In genomic region chr2:37196320-37197195, GRCh38 we compare ENCODE assay signal across 8 cellular contexts. TPM values are rescaled to one million over a fixed set of nuclear protein-coding genes. Genes with fewer than 3 reads are reported as not detected.
A peak's percentile ranks its signal among the peaks of the same experiment; 100 is the strongest.
DNase-seq lines count a peak whose midpoint lies in the region; ATAC-seq and TF ChIP-seq lines count a peak whose summit lies in the region.

Gene CEBPZOS (plus strand): TSS chr2:37196496. CDS start chr2:37199705, 3,209 bp downstream.

- peak; percentile 64 for ATAC-seq in HG02623 (IDR thresholded peaks at IDR 0.05; ENCODE audit: unreplicated experiment)
- peak; percentile 85 for ATAC-seq in activated naive CD4-positive, alpha-beta T cell treated with anti-CD3 and anti-CD28 coated beads, Interleukin-2, amount 50 U/mL, for 72 hours

- peaks cover 9 to 24% of the 10 kb centered on the region in 2 donors for H3K36me3 Mint-ChIP-seq in activated naive CD4-positive, alpha-beta T cell treated with anti-CD3 and anti-CD28 coated beads, Interleukin-2, amount 50 U/mL, for 72 hours
- H3K36me3 Mint-ChIP-seq in glutamatergic neuron (ENCODE audit: unreplicated experiment) (peaks cover 8% of the 10 kb centered on the region), type B pancreatic cell (no peaks in the 10 kb centered on the region)

- H3K27me3 Mint-ChIP-seq in glutamatergic neuron (ENCODE audit: unreplicated experiment) (peaks cover 6% of the 10 kb centered on the region), type B pancreatic cell (no peaks in the 10 kb centered on the region)

- peaks cover 6% of the 10 kb centered on the region for H3K4me1 Mint-ChIP-seq in glutamatergic neuron (ENCODE audit: low read depth, unreplicated experiment)
- no peaks in the 10 kb centered on the region for H3K4me1 Mint-ChIP-seq in type B pancreatic cell (ENCODE audit: unreplicated experiment)

- CTCF ChIA-PET in GM10248 (lab: Yijun Ruan, JAX), result interaction anchor here (1.0 kb wide), 1 partner anchor 15 kb away, joined by 3 read pairs; no protein-coding TSS in a partner anchor

- H3K9me3 Mint-ChIP-seq in activated naive CD4-positive, alpha-beta T cell treated with anti-CD3 and anti-CD28 coated beads, Interleukin-2, amount 50 U/mL, for 72 hours, result no peaks in the 10 kb centered on the region
- H3K9me3 Mint-ChIP-seq in glutamatergic neuron (ENCODE audit: unreplicated experiment) (peaks cover 1% of the 10 kb centered on the region), type B pancreatic cell (no peaks in the 10 kb centered on the region)

- POLR2A ChIA-PET in GM10248 (lab: Yijun Ruan, JAX), result interaction anchor here (0.5 to 0.8 kb wide), 2 partner anchors 40 to 956 kb away, joined by 3 read pairs; partner anchors contain the start of gene EIF2AK2

- DNase-seq in GM10248 (ENCODE audit: extremely low spot score) (peak; percentile 93), NCI-H1105 (lab: John Stamatoyannopoulos, UW) (peak; percentile 33), SKM-1 (lab: John Stamatoyannopoulos, UW; ENCODE audit: unreplicated experiment) (peak; percentile 78), glutamatergic neuron (peak; percentile 83), pons (ENCODE audit: low spot score) (peak; percentile 78), type B pancreatic cell (ENCODE audit: extremely low spot score, unreplicated experiment) (no peak)
- DNase-seq in activated naive CD4-positive, alpha-beta T cell treated with anti-CD3 and anti-CD28 coated beads, Interleukin-2, amount 50 U/mL, for 72 hours (ENCODE audit: low spot score in 2 of 2), result peak; percentile 87 to 90

- H3K27ac Mint-ChIP-seq in activated naive CD4-positive, alpha-beta T cell treated with anti-CD3 and anti-CD28 coated beads, Interleukin-2, amount 50 U/mL, for 72 hours, result peak within 1 kb of the TSS; percentile 97 to 100
- H3K27ac Mint-ChIP-seq in glutamatergic neuron (ENCODE audit: unreplicated experiment), result peak within 1 kb of the TSS; percentile 96
- H3K27ac Mint-ChIP-seq in type B pancreatic cell, result peak within 1 kb of the TSS; percentile 72

- H3K4me3 Mint-ChIP-seq in glutamatergic neuron (ENCODE audit: unreplicated experiment) (peak within 1 kb of the TSS; percentile 99), type B pancreatic cell (peak within 1 kb of the TSS; percentile 65)

- TF ChIP-seq CTCF in GM10248 (IDR thresholded peaks at IDR 0.05; ENCODE audit: control extremely low read depth, extremely low read depth, low read depth, missing control alignments), result no peak
- TF ChIP-seq CTCF in glutamatergic neuron (IDR thresholded peaks at IDR 0.05; ENCODE audit: partially characterized antibody, unreplicated experiment), result no peak
- TF ChIP-seq CTCF in type B pancreatic cell (conservative IDR thresholded peaks at IDR 0.05), result no peak

RNA-seq across cellular contexts. Expression of gene CEBPZOS, which starts in this region (rescaled TPM):
- total RNA-seq in activated naive CD4-positive, alpha-beta T cell treated with anti-CD3 and anti-CD28 coated beads, Interleukin-2, amount 50 U/mL, for 72 hours, result 10 to 100 TPM; 29.1 to 46.9 TPM
- total RNA-seq in glutamatergic neuron (ENCODE audit: unreplicated experiment), result 39.9 TPM
- total RNA-seq in type B pancreatic cell (ENCODE audit: low replicate concordance), result 7.4 TPM in 1 of 2 replicates, not detected in the other
